Comparison of ENCODE assay signal across 8 cellular contexts in the genomic region with DNA sequence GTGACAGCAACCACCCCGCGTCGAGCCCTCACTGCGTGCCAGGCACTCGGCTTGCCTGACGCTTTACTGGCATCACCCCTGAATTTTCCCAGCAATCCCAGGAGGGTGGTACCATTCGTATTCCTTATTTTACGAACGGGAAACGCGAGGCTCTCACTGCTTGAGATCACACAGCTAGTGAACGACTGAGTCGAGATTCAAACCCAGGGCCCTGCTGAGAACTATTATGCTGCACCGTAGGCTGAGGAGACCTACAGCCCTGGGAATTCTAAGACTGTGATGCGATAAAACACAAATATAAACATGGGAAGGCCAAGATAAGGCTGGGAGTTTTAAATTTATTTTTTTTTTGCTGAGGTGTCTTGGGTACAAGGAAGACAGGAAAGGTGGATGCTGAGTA.
DNase-seq lines count a peak whose midpoint lies in the region; ATAC-seq and TF ChIP-seq lines count a peak whose summit lies in the region.
"Not testable (repeated sequence)": the region's sequence is repeated elsewhere in the genome, so short reads cannot be mapped to it uniquely, and the experiment has no call there.

No MANE protein-coding gene starts in this region.

- H3K36me3 Mint-ChIP-seq in Caco-2 (ENCODE audit: insufficient read depth, unreplicated experiment); activated naive CD8-positive, alpha-beta T cell; chondrocyte (ENCODE audit: low read depth); immature natural killer cell; naive thymus-derived CD4-positive, alpha-beta T cell; osteocyte (ENCODE audit: unreplicated experiment); stimulated activated naive CD8-positive, alpha-beta T cell treated with anti-CD3 and anti-CD28 coated beads, Interleukin-15, Interleukin-2, amounts not matched to agents 100 ng/mL and 50 ng/mL, for 24 hours (ENCODE audit: low read depth): not testable (repeated sequence)

- intact Hi-C loops in Caco-2 (cut with micrococcal nuclease; ENCODE audit: unreplicated experiment); naive thymus-derived CD4-positive, alpha-beta T cell (cut with micrococcal nuclease): not testable (repeated sequence)

- H3K27me3 Mint-ChIP-seq in Caco-2 (ENCODE audit: insufficient read depth, unreplicated experiment) (peaks cover 11% of the 10 kb centered on the region), chondrocyte (ENCODE audit: low read depth) (peaks cover 20% of the 10 kb centered on the region), osteocyte (ENCODE audit: unreplicated experiment) (peaks cover 31% of the 10 kb centered on the region)
- H3K27me3 Mint-ChIP-seq in activated naive CD8-positive, alpha-beta T cell; immature natural killer cell (ENCODE audit: low read depth in 3 of 3): not testable (repeated sequence)
- H3K27me3 Mint-ChIP-seq in naive thymus-derived CD4-positive, alpha-beta T cell = peaks cover 14 to 27% (median 25%) of the 10 kb centered on the region in 5 donors
- peaks cover 19% of the 10 kb centered on the region for H3K27me3 Mint-ChIP-seq in stimulated activated naive CD8-positive, alpha-beta T cell treated with anti-CD3 and anti-CD28 coated beads, Interleukin-15, Interleukin-2, amounts not matched to agents 100 ng/mL and 50 ng/mL, for 24 hours

- peak overlapping the region; percentile 54 for H3K4me3 Mint-ChIP-seq in Caco-2 (ENCODE audit: unreplicated experiment)
- H3K4me3 Mint-ChIP-seq in activated naive CD8-positive, alpha-beta T cell = peak overlapping the region; percentile 77
- peak overlapping the region; percentile 57 for H3K4me3 Mint-ChIP-seq in chondrocyte (ENCODE audit: unreplicated experiment)
- H3K4me3 Mint-ChIP-seq in immature natural killer cell = peak overlapping the region in 3 of 5 donors; percentile 24 to 46 (median 39)
- H3K4me3 Mint-ChIP-seq in naive thymus-derived CD4-positive, alpha-beta T cell = peak overlapping the region in 7 of 10 donors; percentile 22 to 62 (median 45)
- peak overlapping the region; percentile 27 for H3K4me3 Mint-ChIP-seq in osteocyte (ENCODE audit: unreplicated experiment)
- H3K4me3 Mint-ChIP-seq in stimulated activated naive CD8-positive, alpha-beta T cell treated with anti-CD3 and anti-CD28 coated beads, Interleukin-15, Interleukin-2, amounts not matched to agents 100 ng/mL and 50 ng/mL, for 24 hours = peak overlapping the region; percentile 41

- not testable (repeated sequence) for BruUV-seq in Caco-2 (replicated peaks; lab: Mats Ljungman, UMichigan)

- not testable (repeated sequence) for H3K9ac ChIP-seq in NT2/D1 (ENCODE audit: insufficient read length, low read depth)

- H3K27ac Mint-ChIP-seq in Caco-2 (ENCODE audit: unreplicated experiment); activated naive CD8-positive, alpha-beta T cell; chondrocyte (ENCODE audit: unreplicated experiment); immature natural killer cell; naive thymus-derived CD4-positive, alpha-beta T cell; osteocyte (ENCODE audit: unreplicated experiment); stimulated activated naive CD8-positive, alpha-beta T cell treated with anti-CD3 and anti-CD28 coated beads, Interleukin-15, Interleukin-2, amounts not matched to agents 100 ng/mL and 50 ng/mL, for 24 hours: not testable (repeated sequence)

- H3K4me1 Mint-ChIP-seq in Caco-2 (ENCODE audit: low read depth, unreplicated experiment); activated naive CD8-positive, alpha-beta T cell (ENCODE audit: low read depth); chondrocyte (ENCODE audit: low read depth); immature natural killer cell; naive thymus-derived CD4-positive, alpha-beta T cell; osteocyte (ENCODE audit: unreplicated experiment); stimulated activated naive CD8-positive, alpha-beta T cell treated with anti-CD3 and anti-CD28 coated beads, Interleukin-15, Interleukin-2, amounts not matched to agents 100 ng/mL and 50 ng/mL, for 24 hours (ENCODE audit: low read depth): not testable (repeated sequence)

- H3K9me3 Mint-ChIP-seq in Caco-2 (ENCODE audit: unreplicated experiment); activated naive CD8-positive, alpha-beta T cell (ENCODE audit: low read depth); chondrocyte (ENCODE audit: low read depth); immature natural killer cell; naive thymus-derived CD4-positive, alpha-beta T cell; osteocyte (ENCODE audit: unreplicated experiment); stimulated activated naive CD8-positive, alpha-beta T cell treated with anti-CD3 and anti-CD28 coated beads, Interleukin-15, Interleukin-2, amounts not matched to agents 100 ng/mL and 50 ng/mL, for 24 hours: not testable (repeated sequence)

- POLR2A ChIA-PET in Caco-2 (lab: Charles Lee); naive thymus-derived CD4-positive, alpha-beta T cell (lab: Charles Lee): not testable (repeated sequence)

- not testable (repeated sequence) for ATAC-seq in naive thymus-derived CD4-positive, alpha-beta T cell

- H3K36me3 ChIP-seq in Caco-2 (ENCODE audit: control insufficient read depth, insufficient read depth, low read length); NT2/D1 (ENCODE audit: insufficient read depth, insufficient read length, low read length); naive thymus-derived CD4-positive, alpha-beta T cell (ENCODE audit: control insufficient read depth in 2 of 3, insufficient read depth in 3 of 3, low read length in 3 of 3): not testable (repeated sequence)

- not testable (repeated sequence) for H3K27me3 ChIP-seq in Caco-2 (replicated peaks; ENCODE audit: control insufficient read depth, insufficient read depth, low read length); naive thymus-derived CD4-positive, alpha-beta T cell (ENCODE audit: control insufficient read depth in 2 of 2, insufficient read depth in 2 of 2, low read length in 2 of 2)
- peaks cover 33% of the 10 kb centered on the region for H3K27me3 ChIP-seq in NT2/D1 (ENCODE audit: insufficient read depth, insufficient read length)

- DNase-seq in Caco-2; NT2/D1 (ENCODE audit: low read depth, low spot score); chondrocyte (ENCODE audit: low spot score); immature natural killer cell; naive thymus-derived CD4-positive, alpha-beta T cell; osteocyte (ENCODE audit: extremely low spot score, unreplicated experiment): not testable (repeated sequence)

- H3K9me3 ChIP-seq in Caco-2; NT2/D1 (ENCODE audit: insufficient read depth, low read length); naive thymus-derived CD4-positive, alpha-beta T cell (ENCODE audit: control insufficient read depth in 2 of 3, low read length in 3 of 3): not testable (repeated sequence)

- H3K4me1 ChIP-seq in Caco-2; NT2/D1 (ENCODE audit: insufficient read depth, insufficient read length); naive thymus-derived CD4-positive, alpha-beta T cell (ENCODE audit: control insufficient read depth in 2 of 2, insufficient read depth in 2 of 2, low read length in 2 of 2): not testable (repeated sequence)

- H3K27ac ChIP-seq in naive thymus-derived CD4-positive, alpha-beta T cell (ENCODE audit: low read depth, low read length) = not testable (repeated sequence)

- TF ChIP-seq CTCF in Caco-2 (IDR thresholded peaks at IDR 0.05; ENCODE audit: insufficient read depth in 1 of 2, low read depth in 1 of 2, low read length in 1 of 2, severe bottlenecking in 1 of 2, unreplicated experiment in 1 of 2); chondrocyte (IDR thresholded peaks at IDR 0.05); osteocyte (IDR thresholded peaks at IDR 0.05): not testable (repeated sequence)

- H3K4me3 ChIP-seq in Caco-2 (ENCODE audit: low read depth, low read length); naive thymus-derived CD4-positive, alpha-beta T cell (ENCODE audit: low read length): not testable (repeated sequence)
- H3K4me3 ChIP-seq in NT2/D1 (ENCODE audit: insufficient read length, low read depth) = peak overlapping the region; percentile 24

- CTCF ChIA-PET in Caco-2 (lab: Charles Lee); naive thymus-derived CD4-positive, alpha-beta T cell (lab: Charles Lee): not testable (repeated sequence)

Comparison
In these comparisons a context has a peak if more than half of its experiments do, and no peak if none do; other contexts are left out.
1. H3K4me3 Mint-ChIP-seq: peak in every context shown above with its lines; median percentile 77 in activated naive CD8-positive, alpha-beta T cell; 57 in chondrocyte; 54 in Caco-2; 45 in naive thymus-derived CD4-positive, alpha-beta T cell; 41 in stimulated activated naive CD8-positive, alpha-beta T cell treated with anti-CD3 and anti-CD28 coated beads, Interleukin-15, Interleukin-2, amounts not matched to agents 100 ng/mL and 50 ng/mL, for 24 hours; 39 in immature natural killer cell; 27 in osteocyte.